Comparison of ENCODE assay signal across 24 cellular contexts in genomic region chr3:1532935-1533606, GRCh38.
"Had no signal": no experiment of that assay in that cellular context is flagged by ENCODE, and none has a peak within 500 bp of the region (broad histone marks: within the 10 kb centered on the region; RNA-seq: fewer than 3 reads in every experiment).

No MANE protein-coding gene starts in this region.

- H3K27ac Mint-ChIP-seq: activated CD4-positive, alpha-beta memory T cell treated with anti-CD3 and anti-CD28 coated beads for 36 hours; activated CD4-positive, alpha-beta T cell treated with anti-CD3 and anti-CD28 coated beads, Interleukin-2, amount 10 ng/mL, durations not matched to agents 7 days and 5 days; activated naive CD8-positive, alpha-beta T cell treated with anti-CD3 and anti-CD28 coated beads, Interleukin-2, amount 10 ng/mL, durations not matched to agents 7 days and 5 days; activated T-helper 17 cell treated with anti-CD3 and anti-CD28 coated beads, Interleukin-2, amount 50 U/mL, for 72 hours; T-cell had no signal

- H3K4me1 Mint-ChIP-seq: activated CD4-positive, alpha-beta T cell treated with anti-CD3 and anti-CD28 coated beads, Interleukin-2, amount 10 ng/mL, durations not matched to agents 7 days and 5 days; activated naive CD8-positive, alpha-beta T cell treated with anti-CD3 and anti-CD28 coated beads, Interleukin-2, amount 10 ng/mL, durations not matched to agents 7 days and 5 days; activated T-helper 17 cell treated with anti-CD3 and anti-CD28 coated beads, Interleukin-2, amount 50 U/mL, for 72 hours; T-cell had no signal

- H3K4me3 Mint-ChIP-seq: activated CD4-positive, alpha-beta memory T cell treated with anti-CD3 and anti-CD28 coated beads for 36 hours; activated CD4-positive, alpha-beta T cell treated with anti-CD3 and anti-CD28 coated beads, Interleukin-2, amount 10 ng/mL, durations not matched to agents 7 days and 5 days; activated naive CD8-positive, alpha-beta T cell treated with anti-CD3 and anti-CD28 coated beads, Interleukin-2, amount 10 ng/mL, durations not matched to agents 7 days and 5 days; activated T-helper 17 cell treated with anti-CD3 and anti-CD28 coated beads, Interleukin-2, amount 50 U/mL, for 72 hours; T-cell had no signal

- H3K36me3 Mint-ChIP-seq: activated CD4-positive, alpha-beta memory T cell treated with anti-CD3 and anti-CD28 coated beads for 36 hours; activated naive CD8-positive, alpha-beta T cell treated with anti-CD3 and anti-CD28 coated beads, Interleukin-2, amount 10 ng/mL, durations not matched to agents 7 days and 5 days; T-cell had no signal

- DNase-seq: activated CD4-positive, alpha-beta memory T cell treated with anti-CD3 and anti-CD28 coated beads for 36 hours; activated CD4-positive, alpha-beta T cell treated with anti-CD3 and anti-CD28 coated beads, Interleukin-2, amount 10 ng/mL, durations not matched to agents 7 days and 5 days; activated CD4-positive, CD25-positive, alpha-beta regulatory T cell; activated gamma-delta T cell; activated naive CD4-positive, alpha-beta T cell treated with anti-CD3 and anti-CD28 coated beads, Interleukin-2, amount 50 U/mL, for 16 hours; activated naive CD8-positive, alpha-beta T cell treated with anti-CD3 and anti-CD28 coated beads, Interleukin-2, amount 10 ng/mL, durations not matched to agents 7 days and 5 days; activated T-cell treated with anti-CD3 and anti-CD28 coated beads for 4 hours; activated T-cell treated with anti-CD3 and anti-CD28 coated beads, Interleukin-2, amount 50 U/mL, for 48 hours; adrenal gland; anterior cingulate cortex; cerebellar nuclear complex; NCI-H1105 treated with DMSO at 0.1 percent for 48 hours; NCI-H1436 treated with DMSO at 0.1 percent for 48 hours; NCI-H187; NCI-H2081; NCI-H2171; NCI-H226; NCI-H69; PC-9; SIG-M5; T-cell; T-helper 2 cell; T1000 had no signal

- H3K27me3 Mint-ChIP-seq: activated CD4-positive, alpha-beta memory T cell treated with anti-CD3 and anti-CD28 coated beads for 36 hours; activated CD4-positive, alpha-beta T cell treated with anti-CD3 and anti-CD28 coated beads, Interleukin-2, amount 10 ng/mL, durations not matched to agents 7 days and 5 days; activated naive CD8-positive, alpha-beta T cell treated with anti-CD3 and anti-CD28 coated beads, Interleukin-2, amount 10 ng/mL, durations not matched to agents 7 days and 5 days; activated T-helper 17 cell treated with anti-CD3 and anti-CD28 coated beads, Interleukin-2, amount 50 U/mL, for 72 hours; T-cell had no signal

- ATAC-seq: activated T-helper 17 cell treated with anti-CD3 and anti-CD28 coated beads, Interleukin-2, amount 50 U/mL, for 72 hours; T-cell had no signal
